Comparison of ENCODE assay signal across 9 cellular contexts in the genomic region with DNA sequence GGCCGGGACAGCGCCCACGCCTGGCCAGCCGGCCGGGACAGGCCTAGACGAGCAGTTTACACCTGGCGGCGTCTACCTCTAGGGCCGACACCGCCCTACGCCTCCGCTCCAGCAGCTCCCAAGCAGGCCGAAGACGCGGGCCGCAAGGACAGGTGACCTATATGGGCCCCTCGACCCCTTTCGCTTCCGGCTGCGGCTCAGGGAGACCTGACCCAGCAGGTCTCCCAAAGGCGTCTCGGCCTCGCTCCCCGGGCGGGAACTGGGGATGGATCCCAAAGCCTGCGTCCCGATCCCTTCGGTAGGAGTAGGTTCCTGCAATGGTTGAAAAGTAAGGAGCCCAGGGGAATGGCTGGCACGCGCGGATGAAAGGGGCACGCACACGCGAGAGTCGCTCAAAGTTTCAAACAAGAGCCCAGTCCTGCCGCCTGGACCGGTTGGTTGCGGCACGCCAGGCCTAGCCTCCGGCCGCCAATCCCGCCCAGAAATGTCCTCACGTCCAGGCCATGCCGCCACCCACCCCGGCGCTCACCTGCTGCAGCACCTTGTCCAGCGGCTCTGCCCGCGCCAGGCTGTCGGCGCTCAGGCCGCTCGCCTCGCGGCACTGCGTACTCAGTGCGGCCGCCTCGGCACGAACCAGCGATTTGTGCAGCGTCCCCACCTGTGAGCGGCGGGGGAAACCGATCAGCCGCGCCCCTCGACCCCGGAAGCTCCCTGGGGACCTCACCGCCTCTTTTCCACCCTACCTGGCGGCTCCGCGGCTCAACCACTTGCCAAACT. TPM values are rescaled to one million over a fixed set of nuclear protein-coding genes. Genes with fewer than 3 reads are reported as not detected.
DNase-seq lines count a peak whose midpoint lies in the region; ATAC-seq and TF ChIP-seq lines count a peak whose summit lies in the region.
"Had no signal": no experiment of that assay in that cellular context is flagged by ENCODE, and none has a peak within 500 bp of the region (broad histone marks: within the 10 kb centered on the region; RNA-seq: fewer than 3 reads in every experiment).

No MANE protein-coding gene starts in this region.

- H3K4me2 ChIP-seq in PC-9, result peak overlapping the region; percentile 97

- intact Hi-C loops in PC-9 (cut with micrococcal nuclease; ENCODE audit: unreplicated experiment), result loop anchor here (2.0 to 10.0 kb wide), 4 partner anchors 94 to 990 kb away; a partner anchor contains a TSS

- H3K9me2 ChIP-seq in PC-9 (ENCODE audit: insufficient read depth), result no peaks in the 10 kb centered on the region

- H3K4me1 Mint-ChIP-seq in progenitor cell of endocrine pancreas (ENCODE audit: low read depth), result peaks cover 28% of the 10 kb centered on the region

- peaks cover 13% of the 10 kb centered on the region for H3K36me3 Mint-ChIP-seq in progenitor cell of endocrine pancreas (ENCODE audit: insufficient read depth)

- CTCF ChIA-PET in PC-9 (lab: Charles Lee), result interaction anchor here (0.5 to 0.6 kb wide), 2 partner anchors 27 to 415 kb away, joined by 6 to 8 read pairs; no protein-coding TSS in a partner anchor

- peak overlapping the region; percentile 78 for H3K4me3 ChIP-seq in H7 (ENCODE audit: insufficient read depth, low read depth, low read length)
- H3K4me3 ChIP-seq in PC-9, result peak overlapping the region; percentile 99

- H3K9me3 ChIP-seq in PC-9 (ENCODE audit: insufficient read depth, low read depth), result no peaks in the 10 kb centered on the region

- DNase-seq in H7 (peak; percentile 85), PC-9 (peak; percentile 52 to 61), foreskin keratinocyte (peak; percentile 37 to 68), progenitor cell of endocrine pancreas (ENCODE audit: low spot score, unreplicated experiment) (peak; percentile 42), NCI-H446 treated with DMSO at 0.1 percent for 48 hours (lab: John Stamatoyannopoulos, UW) (no peak), amygdala (lab: John Stamatoyannopoulos, UW) (no peak)
- DNase-seq in activated CD4-positive, alpha-beta T cell treated with anti-CD3 and anti-CD28 coated beads for 1 hour, result no peak
- DNase-seq: KG1 had no signal

- peak overlapping the region; percentile 96 for H3K27ac Mint-ChIP-seq in progenitor cell of endocrine pancreas

- H3K27me3 ChIP-seq in H7 (ENCODE audit: control insufficient read depth, insufficient read depth, low read length) (peaks cover 4% of the 10 kb centered on the region; the same call in 1 of the 2 replicates), PC-9 (ENCODE audit: insufficient read depth, low read depth) (no peaks in the 10 kb centered on the region), foreskin keratinocyte (no peaks in the 10 kb centered on the region)

- peaks cover 23% of the 10 kb centered on the region for H4K20me1 ChIP-seq in PC-9 (ENCODE audit: insufficient read depth)

- H3K79me2 ChIP-seq in PC-9 (ENCODE audit: low read depth), result peaks cover 34% of the 10 kb centered on the region

- H3K36me3 ChIP-seq in H7 (replicated peaks; ENCODE audit: control insufficient read depth, insufficient read depth, low read length) (peaks cover 23% of the 10 kb centered on the region), PC-9 (ENCODE audit: low read depth) (no peaks in the 10 kb centered on the region; the same call in 1 of the 2 replicates)

- H3F3A ChIP-seq in PC-9 (ENCODE audit: insufficient read depth, low read depth), result peaks cover 29% of the 10 kb centered on the region

- H3K27ac ChIP-seq in PC-9, result peak overlapping the region; percentile 54
- H3K27ac ChIP-seq in foreskin keratinocyte, result no peak overlapping the region

- ATAC-seq in foreskin keratinocyte, result peak; percentile 30
- no peak for ATAC-seq in GM19023 (IDR thresholded peaks at IDR 0.05; ENCODE audit: unreplicated experiment)

- H3K27me3 Mint-ChIP-seq in progenitor cell of endocrine pancreas, result no peaks in the 10 kb centered on the region

- H3K4me1 ChIP-seq in PC-9 (replicated peaks; ENCODE audit: insufficient read depth) (peaks cover 27% of the 10 kb centered on the region), foreskin keratinocyte (no peaks in the 10 kb centered on the region)

- peak overlapping the region; percentile 87 for H3K4me3 Mint-ChIP-seq in progenitor cell of endocrine pancreas (ENCODE audit: low read depth)

- no peak for TF ChIP-seq CTCF in PC-9 (conservative IDR thresholded peaks at IDR 0.05)
- peak; percentile 47 for TF ChIP-seq CTCF in foreskin keratinocyte (conservative IDR thresholded peaks at IDR 0.05)
- peak; percentile 46 for TF ChIP-seq CTCF in progenitor cell of endocrine pancreas (IDR thresholded peaks at IDR 0.05; ENCODE audit: unreplicated experiment)

- POLR2A ChIA-PET in PC-9 (lab: Charles Lee; ENCODE audit: unreplicated experiment), result interaction anchor here (0.5 to 1.3 kb wide), 7 partner anchors 8 to 743 kb away, joined by 3 to 17 read pairs (median 5); a partner anchor contains a TSS

- peak overlapping the region; percentile 87 for H2AFZ ChIP-seq in PC-9

- peaks cover 3% of the 10 kb centered on the region for H3K9me3 Mint-ChIP-seq in progenitor cell of endocrine pancreas (ENCODE audit: low read depth)

- BruUV-seq in PC-9 (replicated peaks; lab: Mats Ljungman, UMichigan), result no TSS peak

RNA-seq across cellular contexts. Expression of a gene that starts 0.6 kb away (rescaled TPM):
- total RNA-seq in H7 (2014; rRNA removed; shearing (Covaris generic)), result 15.5 and 18.0 TPM in 2 replicates
- total RNA-seq in PC-9 (2021), result 36.4 and 45.0 TPM in 2 replicates
- total RNA-seq in foreskin keratinocyte, result 36.2 and 41.7 TPM in 2 replicates
- polyA plus RNA-seq in foreskin keratinocyte, result 20.9 and 26.1 TPM in 2 replicates
- 82.3 and 88.6 TPM in 2 replicates for total RNA-seq in progenitor cell of endocrine pancreas

RNA-seq across cellular contexts. Expression of a gene that starts 9.9 kb away (rescaled TPM):
- total RNA-seq in H7 (2014; rRNA removed; shearing (Covaris generic)), result 7.5 and 10.3 TPM in 2 replicates
- 13.4 and 14.0 TPM in 2 replicates for total RNA-seq in PC-9 (2021)
- total RNA-seq in foreskin keratinocyte, result 9.0 and 11.4 TPM in 2 replicates
- 9.3 and 10.7 TPM in 2 replicates for polyA plus RNA-seq in foreskin keratinocyte
- total RNA-seq in progenitor cell of endocrine pancreas, result 18.8 and 20.9 TPM in 2 replicates

RNA-seq across cellular contexts. Expression of a gene that starts 29.0 kb away (rescaled TPM):
- total RNA-seq in H7 (2014; rRNA removed; shearing (Covaris generic)), result 16.8 and 19.8 TPM in 2 replicates
- 28.6 and 44.7 TPM in 2 replicates for total RNA-seq in PC-9 (2021)
- total RNA-seq in foreskin keratinocyte, result 26.1 and 26.5 TPM in 2 replicates
- polyA plus RNA-seq in foreskin keratinocyte, result 9.6 and 9.9 TPM in 2 replicates
- 11.3 and 11.6 TPM in 2 replicates for total RNA-seq in progenitor cell of endocrine pancreas

Comparison
In these comparisons a context has a peak if more than half of its experiments do, and no peak if none do; other contexts are left out.
1. DNase-seq: peak in H7 (single experiment), PC-9 (2 of 2), foreskin keratinocyte (2 of 2) and progenitor cell of endocrine pancreas (single experiment); none in activated CD4-positive, alpha-beta T cell treated with anti-CD3 and anti-CD28 coated beads for 1 hour (single experiment), NCI-H446 treated with DMSO at 0.1 percent for 48 hours (single experiment) and amygdala (0 of 56).